16 cellular contexts compared by ENCODE assay signal in the genomic region with DNA sequence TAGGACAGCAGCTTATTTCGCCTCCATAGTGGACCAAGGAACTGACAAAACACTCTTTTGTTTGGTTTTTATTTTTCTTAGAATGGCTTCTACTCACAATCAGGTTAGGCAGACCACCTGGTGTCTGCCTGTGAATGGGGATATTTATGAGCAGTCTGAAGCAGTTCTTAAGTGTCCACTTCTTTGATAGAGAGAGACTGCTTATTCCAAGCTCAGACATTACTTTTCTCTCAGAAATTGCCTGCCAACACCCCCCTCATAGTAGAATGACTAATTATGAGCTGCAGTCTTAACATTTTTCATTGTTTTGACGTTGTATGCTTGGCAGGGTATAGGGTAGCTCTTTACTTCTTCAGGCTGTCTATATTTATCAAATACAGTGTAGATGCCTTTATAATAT.
DNase-seq lines count a peak whose midpoint lies in the region; ATAC-seq lines count a peak whose summit lies in the region.
"Had no signal": no experiment of that assay in that cellular context is flagged by ENCODE, and none has a peak within 500 bp of the region (broad histone marks: within the 10 kb centered on the region; RNA-seq: fewer than 3 reads in every experiment).

No MANE protein-coding gene starts in this region.

- in situ Hi-C loops in SK-MEL-5 (cut with HindIII; ENCODE audit: low pct_unique_long_range_greater_than_20kb, low sequenced_read_pairs): no loop called here

- peak; percentile 88 for DNase-seq in DMS79 (lab: John Stamatoyannopoulos, UW)
- peak; percentile 47 for DNase-seq in NCI-H1105 (lab: John Stamatoyannopoulos, UW)
- peak; percentile 64 for DNase-seq in SK-MEL-5 (ENCODE audit: low read depth, low spot score)
- DNase-seq in kidney glomerular epithelial cell (lab: John Stamatoyannopoulos, UW): peak; percentile 14
- DNase-seq in foreskin melanocyte: no peak
- DNase-seq in middle frontal gyrus (ENCODE audit: extremely low spot score, low spot score): no peak
- no peak for DNase-seq in stimulated activated CD4-positive, alpha-beta T cell treated with anti-CD3 and anti-CD28 coated beads, Interleukin-2, amount 100 ng/mL, for 48 hours
- DNase-seq: activated CD8-positive, alpha-beta T cell treated with anti-CD3 and anti-CD28 coated beads for 36 hours; activated effector memory CD4-positive, alpha-beta T cell treated with anti-CD3 and anti-CD28 coated beads, Interleukin-2, amount 50 U/mL, for 16 hours; DND-41; H9; NCI-H2081 treated with DMSO at 0.1 percent for 48 hours; stimulated activated CD4-positive, alpha-beta T cell treated with anti-CD3 and anti-CD28 coated beads, Interleukin-4, amount 100 ng/mL, for 24 hours; stimulated activated naive CD4-positive, alpha-beta T cell treated with Interleukin-2 at 50 U/mL for 16 hours; T-helper 9 cell had no signal

- ATAC-seq in GM21367 (IDR thresholded peaks at IDR 0.05; ENCODE audit: unreplicated experiment): no peak
- ATAC-seq: activated CD8-positive, alpha-beta T cell treated with anti-CD3 and anti-CD28 coated beads for 36 hours had no signal

Comparison
In these comparisons a context has a peak if more than half of its experiments do, and no peak if none do; other contexts are left out.
1. DNase-seq: peak in DMS79 (single experiment), NCI-H1105 (single experiment), SK-MEL-5 (single experiment) and kidney glomerular epithelial cell (single experiment); none in foreskin melanocyte (single experiment), middle frontal gyrus (single experiment) and stimulated activated CD4-positive, alpha-beta T cell treated with anti-CD3 and anti-CD28 coated beads, Interleukin-2, amount 100 ng/mL, for 48 hours (0 of 2).